ENCODE assay signal across 9 cellular contexts in genomic region chr9:42128968-42129742, GRCh38. TPM values are rescaled to one million over a fixed set of nuclear protein-coding genes. Genes with fewer than 3 reads are reported as not detected.
A peak's percentile ranks its signal among the peaks of the same experiment; 100 is the strongest.
DNase-seq lines count a peak whose midpoint lies in the region; FAIRE-seq and TF ChIP-seq lines count a peak whose summit lies in the region.
"Not testable (repeated sequence)": the region's sequence is repeated elsewhere in the genome, so short reads cannot be mapped to it uniquely, and the experiment has no call there.
"Had no signal": no experiment of that assay in that cellular context is flagged by ENCODE, and none has a peak within 500 bp of the region (broad histone marks: within the 10 kb centered on the region; RNA-seq: fewer than 3 reads in every experiment).

TSS of gene CNTNAP3B (minus strand) at chr9:42129426. CDS start at chr9:42129094, 332 bp downstream.

- H3K4me1 Mint-ChIP-seq in neural progenitor cell = not testable (repeated sequence)

- H3K27me3 Mint-ChIP-seq in neural progenitor cell (ENCODE audit: insufficient read depth, low read depth) = not testable (repeated sequence)

- not testable (repeated sequence) for H3K79me2 ChIP-seq in neural progenitor cell (ENCODE audit: low read depth); smooth muscle cell (ENCODE audit: low read depth)

- not testable (repeated sequence) for H3K27me3 ChIP-seq in HAP-1 (ENCODE audit: low read depth); bronchial epithelial cell (ENCODE audit: control insufficient read depth, insufficient read depth, low read length); iPS-15b (ENCODE audit: control insufficient read depth, insufficient read depth, low read length); uterus
- H3K27me3 ChIP-seq in neural progenitor cell = peaks cover 19% of the 10 kb centered on the region
- peaks cover 19% of the 10 kb centered on the region for H3K27me3 ChIP-seq in smooth muscle cell (ENCODE audit: low read depth)

- TF ChIP-seq CTCF in RWPE1 (conservative IDR thresholded peaks at IDR 0.05; ENCODE audit: low read depth); bronchial epithelial cell (IDR thresholded peaks at IDR 0.05; ENCODE audit: insufficient read depth, low read length, severe bottlenecking); fibroblast of pulmonary artery (IDR thresholded peaks at IDR 0.05; ENCODE audit: low read length, missing control alignments); neural progenitor cell (IDR thresholded peaks at IDR 0.05); smooth muscle cell (IDR thresholded peaks at IDR 0.05; ENCODE audit: borderline replicate concordance, insufficient read depth, poor library complexity, severe bottlenecking); uterus (IDR thresholded peaks at IDR 0.05): not testable (repeated sequence)

- not testable (repeated sequence) for H3K4me1 ChIP-seq in HAP-1; iPS-15b (ENCODE audit: control insufficient read depth, insufficient read depth, low read length); neural progenitor cell; smooth muscle cell (ENCODE audit: low read depth); uterus

- not testable (repeated sequence) for H3K27ac Mint-ChIP-seq in neural progenitor cell

- H3K4me2 ChIP-seq in neural progenitor cell = peak within 1 kb of the TSS; percentile 75
- H3K4me2 ChIP-seq in smooth muscle cell = peak within 1 kb of the TSS; percentile 78

- in situ Hi-C loops in HAP-1 (cut with MboI; ENCODE audit: low sequenced_read_pairs) = not testable (repeated sequence)

- POLR2A ChIA-PET in RWPE1 (lab: Yijun Ruan, JAX; ENCODE audit: low non-redundant PET) = not testable (repeated sequence)

- peak within 1 kb of the TSS; percentile 24 for H3K4me3 ChIP-seq in HAP-1
- H3K4me3 ChIP-seq in bronchial epithelial cell (ENCODE audit: low read depth, low read length) = peak within 1 kb of the TSS; percentile 18
- peak within 1 kb of the TSS; percentile 49 for H3K4me3 ChIP-seq in fibroblast of pulmonary artery (replicated peaks; ENCODE audit: low read depth, low read length)
- H3K4me3 ChIP-seq in iPS-15b (ENCODE audit: low read depth, low read length) = peak within 1 kb of the TSS; percentile 13
- peak within 1 kb of the TSS; percentile 53 for H3K4me3 ChIP-seq in neural progenitor cell
- peak within 1 kb of the TSS; percentile 46 for H3K4me3 ChIP-seq in smooth muscle cell
- not testable (repeated sequence) for H3K4me3 ChIP-seq in uterus

- under 1% methylated on average over 33 of the region's 75 CpGs for WGBS in smooth muscle cell (ENCODE audit: low lambda C conversion rate)

- intact Hi-C loops in uterus (cut with DNase I; ENCODE audit: low total_unique reads) = not testable (repeated sequence)

- H3K27ac ChIP-seq in RWPE1 = peak within 1 kb of the TSS; percentile 68
- H3K27ac ChIP-seq in neural progenitor cell; smooth muscle cell (ENCODE audit: low read depth); uterus: not testable (repeated sequence)

- FAIRE-seq in bronchial epithelial cell (lab: Jason Lieb, UNC) = not testable (repeated sequence)

- CTCF ChIA-PET in RWPE1 (lab: Yijun Ruan, JAX) = not testable (repeated sequence)

- H3K36me3 ChIP-seq in HAP-1 (replicated peaks); bronchial epithelial cell (ENCODE audit: control insufficient read depth, insufficient read depth, low read length); iPS-15b (ENCODE audit: control insufficient read depth, insufficient read depth, low read length); neural progenitor cell; smooth muscle cell (ENCODE audit: low read depth); uterus: not testable (repeated sequence)

- peak in 1 of 2 experiments; percentile 57 for DNase-seq in HAP-1 (ENCODE audit: low spot score in 2 of 2)
- DNase-seq in RWPE1 (ENCODE audit: low spot score); smooth muscle cell (lab: John Stamatoyannopoulos, UW; ENCODE audit: unreplicated experiment); uterus: not testable (repeated sequence)
- peak; percentile 1 for DNase-seq in bronchial epithelial cell (ENCODE audit: low read depth)
- peak; percentile 3 for DNase-seq in fibroblast of pulmonary artery (ENCODE audit: low read depth)
- DNase-seq in neural progenitor cell (ENCODE audit: low spot score) = peak; percentile 59

- not testable (repeated sequence) for H3K36me3 Mint-ChIP-seq in neural progenitor cell

- not testable (repeated sequence) for H2AFZ ChIP-seq in neural progenitor cell (replicated peaks); smooth muscle cell (ENCODE audit: low read depth)

- H3K9ac ChIP-seq in iPS-15b (ENCODE audit: low read depth, low read length); neural progenitor cell; smooth muscle cell (ENCODE audit: low read depth): not testable (repeated sequence)

- H3K4me3 Mint-ChIP-seq in neural progenitor cell = peak within 1 kb of the TSS; percentile 92

- not testable (repeated sequence) for H3F3A ChIP-seq in neural progenitor cell (ENCODE audit: low read depth); smooth muscle cell (ENCODE audit: low read depth)

- not testable (repeated sequence) for H3K9me3 Mint-ChIP-seq in neural progenitor cell

- H3K9me3 ChIP-seq in HAP-1; iPS-15b (ENCODE audit: control insufficient read depth, insufficient read depth, low read length); neural progenitor cell (ENCODE audit: low read depth); smooth muscle cell (replicated peaks; ENCODE audit: low read depth); uterus: not testable (repeated sequence)

- not testable (repeated sequence) for TF ChIP-seq POLR2A in uterus (IDR thresholded peaks at IDR 0.05)

- not testable (repeated sequence) for H4K20me1 ChIP-seq in neural progenitor cell (ENCODE audit: low read depth); smooth muscle cell (ENCODE audit: low read depth)

RNA-seq across cellular contexts. Expression of gene CNTNAP3B, which starts in this region (rescaled TPM):
- total RNA-seq in bronchial epithelial cell (6.4 and 11.1 TPM in 2 replicates), neural progenitor cell (ENCODE audit: low replicate concordance) (16.0 and 22.8 TPM in 2 replicates), smooth muscle cell (2.3 and 2.4 TPM in 2 replicates), uterus (100 to 1,000 TPM in 1 of 4 donors, 10 to 100 TPM in 3; 15.9 to 205 (median 34.4) TPM)
- polyA plus RNA-seq in smooth muscle cell = 2.5 TPM in 1 of 2 replicates, not detected in the other
- total RNA-seq: activated CD8-positive, alpha-beta memory T cell treated with anti-CD3 and anti-CD28 coated beads, Interleukin-2, amount 10 ng/mL, durations not matched to agents 7 days and 5 days had no signal
